ENCODE assay signal across 8 cellular contexts in genomic region chr13:102598061-102598460, GRCh38. TPM values are rescaled to one million over a fixed set of nuclear protein-coding genes. Genes with fewer than 3 reads are reported as not detected.
DNase-seq lines count a peak whose midpoint lies in the region; ATAC-seq and TF ChIP-seq lines count a peak whose summit lies in the region.

No MANE protein-coding gene starts in this region.

- no peak for TF ChIP-seq POLR2A in heart left ventricle (IDR thresholded peaks at IDR 0.05)
- TF ChIP-seq POLR2A in right lobe of liver (IDR thresholded peaks at IDR 0.05), result no peak

- DNase-seq in heart left ventricle (no peak), left cardiac atrium (no peak), adipocyte (ENCODE audit: low read depth) (peak; percentile 20), right lobe of liver (no peak), upper lobe of right lung (no peak), NCI-H187 (lab: John Stamatoyannopoulos, UW) (no peak), SHP77 (lab: John Stamatoyannopoulos, UW) (no peak)

- H3K27me3 ChIP-seq in heart left ventricle, result no peaks in the 10 kb centered on the region
- no peaks in the 10 kb centered on the region for H3K27me3 ChIP-seq in adipocyte (replicated peaks; ENCODE audit: control insufficient read depth, insufficient read depth, low read length)
- H3K27me3 ChIP-seq in right lobe of liver, result no peaks in the 10 kb centered on the region
- no peaks in the 10 kb centered on the region for H3K27me3 ChIP-seq in upper lobe of right lung

- intact Hi-C loops in heart left ventricle (cut with DNase I) (loop anchor here in 5 of 10 donors (5.0 kb wide), 5 partner anchors 49 to 249 kb away; partner anchors contain the start of genes ERCC5 (in 1 of the 5) and TEX30 (in 1 of the 5)), left cardiac atrium (cut with DNase I) (loop anchor here in 1 of 2 donors (5.0 to 10.0 kb wide), 2 partner anchors 207 to 249 kb away; partner anchors contain the start of gene ERCC5), right lobe of liver (cut with DNase I) (no loop called here), upper lobe of right lung (cut with DNase I) (no loop called here)

- peak overlapping the region; percentile 99 for H3K9ac ChIP-seq in adipocyte (ENCODE audit: low read length)

- no peak for ATAC-seq in heart left ventricle
- no peak for ATAC-seq in left cardiac atrium
- no peak for ATAC-seq in right lobe of liver
- no peak for ATAC-seq in upper lobe of right lung
- ATAC-seq in GM19397 (IDR thresholded peaks at IDR 0.05; ENCODE audit: unreplicated experiment), result no peak

- H3K9me3 ChIP-seq in heart left ventricle (no peaks in the 10 kb centered on the region), adipocyte (ENCODE audit: control insufficient read depth, low read length) (no peaks in the 10 kb centered on the region), right lobe of liver (no peaks in the 10 kb centered on the region), upper lobe of right lung (no peaks in the 10 kb centered on the region)

- H3K4me3 ChIP-seq in heart left ventricle (peak overlapping the region in 11 of 12 donors; percentile 64 to 97 (median 87)), adipocyte (ENCODE audit: low read length) (peak overlapping the region; percentile 94), right lobe of liver (peak overlapping the region; percentile 87 to 95 (median 89)), upper lobe of right lung (peak overlapping the region; percentile 94)

- no peak for TF ChIP-seq CTCF in heart left ventricle (IDR thresholded peaks at IDR 0.05)
- TF ChIP-seq CTCF in right lobe of liver (IDR thresholded peaks at IDR 0.05), result no peak
- no peak for TF ChIP-seq CTCF in upper lobe of right lung (IDR thresholded peaks at IDR 0.05)

- H3K4me1 ChIP-seq in heart left ventricle (peaks cover 0 to 69% (median 31%) of the 10 kb centered on the region in 12 donors), adipocyte (ENCODE audit: control insufficient read depth, insufficient read depth, low read length) (peaks cover 23% of the 10 kb centered on the region), right lobe of liver (peaks cover 0 to 41% (median 10%) of the 10 kb centered on the region in 4 donors), upper lobe of right lung (peaks cover 39% of the 10 kb centered on the region)

- WGBS in heart left ventricle, 4 donors, result 2 to 5% (median 4%) methylated on average over 6 of the region's 6 CpGs
- under 1% methylated on average over 6 of the region's 6 CpGs for WGBS in right lobe of liver (ENCODE audit: insufficient coverage, low coverage, low lambda C conversion rate, missing lambda C conversion rate)

- H3K36me3 ChIP-seq in heart left ventricle (peaks cover 0 to 7% (median 0%) of the 10 kb centered on the region in 9 donors), adipocyte (ENCODE audit: control insufficient read depth, insufficient read depth, low read length, severe bottlenecking) (no peaks in the 10 kb centered on the region), right lobe of liver (no peaks in the 10 kb centered on the region), upper lobe of right lung (no peaks in the 10 kb centered on the region)

- peak overlapping the region in 6 of 12 donors; percentile 95 to 100 (median 98) for H3K27ac ChIP-seq in heart left ventricle
- peak overlapping the region; percentile 96 to 99 (median 98) for H3K27ac ChIP-seq in right lobe of liver
- H3K27ac ChIP-seq in upper lobe of right lung, result peak overlapping the region; percentile 99

RNA-seq across cellular contexts. Expression of gene TPP2, which starts 1.3 kb away (rescaled TPM):
- total RNA-seq in heart left ventricle, result 10 to 100 TPM; 26.0 to 37.9 (median 32.4) TPM
- 10 to 100 TPM; 13.0 to 24.1 TPM for polyA plus RNA-seq in heart left ventricle
- 10 to 100 TPM; 33.0 to 39.1 TPM for total RNA-seq in left cardiac atrium
- 10 to 100 TPM; 18.4 to 35.3 (median 28.4) TPM for total RNA-seq in right lobe of liver
- 43.4 TPM for total RNA-seq in upper lobe of right lung
